19 cellular contexts compared by ENCODE assay signal in the genomic region with DNA sequence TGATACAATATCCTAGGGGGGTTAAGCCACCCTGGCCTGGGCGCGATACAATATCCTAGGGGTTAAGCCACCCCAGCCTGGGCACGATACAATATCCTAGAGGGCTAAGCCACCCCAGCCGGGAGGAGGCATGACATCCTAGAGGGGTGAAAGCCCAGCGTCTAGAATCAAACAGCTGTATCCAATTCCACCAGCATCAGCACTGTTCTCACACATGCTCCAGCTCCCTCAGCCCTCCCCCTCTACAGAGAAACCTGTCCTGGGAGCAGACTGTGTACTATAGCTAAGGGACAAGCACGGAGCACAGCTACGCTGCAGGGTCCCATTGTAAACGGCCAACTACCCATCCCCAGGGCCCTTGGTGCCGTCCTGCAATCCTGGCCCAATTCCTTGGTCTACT. TPM values are rescaled to one million over a fixed set of nuclear protein-coding genes. Genes with fewer than 3 reads are reported as not detected.
DNase-seq lines count a peak whose midpoint lies in the region; ATAC-seq and TF ChIP-seq lines count a peak whose summit lies in the region.
"Had no signal": no experiment of that assay in that cellular context is flagged by ENCODE, and none has a peak within 500 bp of the region (broad histone marks: within the 10 kb centered on the region; RNA-seq: fewer than 3 reads in every experiment).

No MANE protein-coding gene starts in this region.

- peaks cover 31% of the 10 kb centered on the region for H3K36me3 Mint-ChIP-seq in activated T-helper 1 cell treated with anti-CD3 and anti-CD28 coated beads, Interleukin-12 subunit alpha, Interleukin-12 subunit beta, Interleukin-2, Interleukin-4 antibody, amounts not matched to agents 30 ng/mL and 10 ng/mL and 1 ng/mL, durations not matched to agents 14 hours and 24 hours and 36 hours (ENCODE audit: low read depth)

- DNase-seq in NCI-H510A treated with DMSO at 0.1 percent for 48 hours (lab: John Stamatoyannopoulos, UW) (peak; percentile 49), NCI-H510A (lab: John Stamatoyannopoulos, UW) (no peak), left kidney (ENCODE audit: low read depth, low spot score) (peak; percentile 58), gastrocnemius medialis (peak in 1 of 2 donors; percentile 47), GM13977 (ENCODE audit: low spot score) (no peak), NK-92 (lab: John Stamatoyannopoulos, UW; ENCODE audit: unreplicated experiment) (no peak)
- DNase-seq in activated T-helper 1 cell treated with anti-CD3 and anti-CD28 coated beads, Interleukin-12 subunit alpha, Interleukin-12 subunit beta, Interleukin-2, Interleukin-4 antibody, amounts not matched to agents 30 ng/mL and 10 ng/mL and 1 ng/mL, durations not matched to agents 14 hours and 24 hours and 36 hours (ENCODE audit: low spot score), result no peak
- DNase-seq: DMS79, NCI-H1092 treated with DMSO at 0.1 percent for 48 hours, NCI-H1436 treated with DMSO at 0.1 percent for 48 hours, NCI-H1930, NCI-H2171, NCI-H345, NCI-H526, SHP77 treated with DMSO at 0.1 percent for 48 hours had no signal

- H3K4me3 ChIP-seq in Loucy (ENCODE audit: low read length, poor library complexity, severe bottlenecking), result no peak overlapping the region
- H3K4me3 ChIP-seq in gastrocnemius medialis, result no peak overlapping the region
- H3K4me3 ChIP-seq: K562 had no signal

- H3K4me1 Mint-ChIP-seq in activated T-helper 1 cell treated with anti-CD3 and anti-CD28 coated beads, Interleukin-12 subunit alpha, Interleukin-12 subunit beta, Interleukin-2, Interleukin-4 antibody, amounts not matched to agents 30 ng/mL and 10 ng/mL and 1 ng/mL, durations not matched to agents 14 hours and 24 hours and 36 hours (ENCODE audit: low read depth), result peaks cover 22% of the 10 kb centered on the region

- no peak for TF ChIP-seq CTCF in Loucy (conservative IDR thresholded peaks at IDR 0.05; ENCODE audit: low read length)
- TF ChIP-seq CTCF in gastrocnemius medialis (IDR thresholded peaks at IDR 0.05 in 4 of 5, conservative IDR thresholded peaks at IDR 0.05 in 1 of 5), result no peak
- no peak for TF ChIP-seq CTCF in GM13977 (IDR thresholded peaks at IDR 0.05; ENCODE audit: extremely low read depth, insufficient read depth, missing control alignments)

- no peak overlapping the region for H3K9ac ChIP-seq in Loucy (ENCODE audit: low read depth, low read length, poor library complexity, severe bottlenecking)

- H3K79me2 ChIP-seq in Loucy (ENCODE audit: insufficient read depth, low read length), result peaks cover 52% of the 10 kb centered on the region

- intact Hi-C loops in gastrocnemius medialis (cut with DNase I; ENCODE audit: low total_unique reads), result no loop called here
- intact Hi-C loops in activated T-helper 1 cell treated with anti-CD3 and anti-CD28 coated beads, Interleukin-12 subunit alpha, Interleukin-12 subunit beta, Interleukin-2, Interleukin-4 antibody, amounts not matched to agents 30 ng/mL and 10 ng/mL and 1 ng/mL, durations not matched to agents 14 hours and 24 hours and 36 hours (cut with micrococcal nuclease), result no loop called here

- H2AFZ ChIP-seq in Loucy (ENCODE audit: low read length), result no peak overlapping the region

- peak; percentile 78 to 90 for ATAC-seq in gastrocnemius medialis
- ATAC-seq: HepG2, K562 had no signal

- H3K9me3 ChIP-seq in Loucy (ENCODE audit: insufficient read depth, low read depth, low read length) (no peaks in the 10 kb centered on the region), gastrocnemius medialis (no peaks in the 10 kb centered on the region)

- peak overlapping the region; percentile 22 for H3K4me2 ChIP-seq in Loucy (ENCODE audit: low read depth, low read length, poor library complexity, severe bottlenecking)

- no peaks in the 10 kb centered on the region for H3K9me3 Mint-ChIP-seq in activated T-helper 1 cell treated with anti-CD3 and anti-CD28 coated beads, Interleukin-12 subunit alpha, Interleukin-12 subunit beta, Interleukin-2, Interleukin-4 antibody, amounts not matched to agents 30 ng/mL and 10 ng/mL and 1 ng/mL, durations not matched to agents 14 hours and 24 hours and 36 hours
- H3K9me3 Mint-ChIP-seq: CD14-positive monocyte had no signal

- H3K4me1 ChIP-seq in Loucy (ENCODE audit: insufficient read depth, low read length, poor library complexity, severe bottlenecking) (peaks cover 17% of the 10 kb centered on the region), gastrocnemius medialis (peaks cover 4 to 6% of the 10 kb centered on the region in 2 donors)

- no peaks in the 10 kb centered on the region for H3K27me3 Mint-ChIP-seq in activated T-helper 1 cell treated with anti-CD3 and anti-CD28 coated beads, Interleukin-12 subunit alpha, Interleukin-12 subunit beta, Interleukin-2, Interleukin-4 antibody, amounts not matched to agents 30 ng/mL and 10 ng/mL and 1 ng/mL, durations not matched to agents 14 hours and 24 hours and 36 hours (ENCODE audit: insufficient read depth)

- no peak overlapping the region for H3K4me3 Mint-ChIP-seq in activated T-helper 1 cell treated with anti-CD3 and anti-CD28 coated beads, Interleukin-12 subunit alpha, Interleukin-12 subunit beta, Interleukin-2, Interleukin-4 antibody, amounts not matched to agents 30 ng/mL and 10 ng/mL and 1 ng/mL, durations not matched to agents 14 hours and 24 hours and 36 hours
- H3K4me3 Mint-ChIP-seq: CD14-positive monocyte had no signal

- H4K20me1 ChIP-seq in Loucy (ENCODE audit: insufficient read depth, low read length, poor library complexity, severe bottlenecking), result peaks cover 16% of the 10 kb centered on the region

- H3K27me3 ChIP-seq in Loucy (ENCODE audit: insufficient read depth, low read length, poor library complexity, severe bottlenecking) (no peaks in the 10 kb centered on the region), gastrocnemius medialis (no peaks in the 10 kb centered on the region)

- peak overlapping the region in 1 of 4 donors; percentile 56 for H3K27ac ChIP-seq in gastrocnemius medialis

- H3K36me3 ChIP-seq in Loucy (ENCODE audit: insufficient read depth, low read length) (peaks cover 46% of the 10 kb centered on the region), gastrocnemius medialis (no peaks in the 10 kb centered on the region)

- H3K9me2 ChIP-seq in Loucy (replicated peaks; ENCODE audit: low read depth, low read length), result no peaks in the 10 kb centered on the region

- no peak overlapping the region for H3K27ac Mint-ChIP-seq in activated T-helper 1 cell treated with anti-CD3 and anti-CD28 coated beads, Interleukin-12 subunit alpha, Interleukin-12 subunit beta, Interleukin-2, Interleukin-4 antibody, amounts not matched to agents 30 ng/mL and 10 ng/mL and 1 ng/mL, durations not matched to agents 14 hours and 24 hours and 36 hours

- in situ Hi-C loops in gastrocnemius medialis (cut with MboI; ENCODE audit: low sequenced_read_pairs in 4 of 4) (no loop called here), GM13977 (cut with MboI; ENCODE audit: low pct_unique_long_range_greater_than_20kb, low sequenced_read_pairs, unreplicated experiment) (no loop called here)

- H3F3A ChIP-seq in Loucy (ENCODE audit: low read depth), result no peaks in the 10 kb centered on the region; the same call in 1 of the 2 replicates

- no peak for TF ChIP-seq POLR2A in gastrocnemius medialis (IDR thresholded peaks at IDR 0.05)

RNA-seq across cellular contexts. Expression of a gene that starts 6.2 kb away (rescaled TPM):
- 1 to 10 TPM in 2 of 4 donors, under 1 TPM in 1, not detected in 1; 0.33 to 1.6 (median 1.6) TPM for total RNA-seq in gastrocnemius medialis
- 87.2 and 91.1 TPM in 2 replicates for total RNA-seq in activated T-helper 1 cell treated with anti-CD3 and anti-CD28 coated beads, Interleukin-12 subunit alpha, Interleukin-12 subunit beta, Interleukin-2, Interleukin-4 antibody, amounts not matched to agents 30 ng/mL and 10 ng/mL and 1 ng/mL, durations not matched to agents 14 hours and 24 hours and 36 hours

Comparison
In these comparisons a context has a peak if more than half of its experiments do, and no peak if none do; other contexts are left out.
1. DNase-seq: peak in NCI-H510A treated with DMSO at 0.1 percent for 48 hours (single experiment) and left kidney (single experiment); none in NCI-H510A (single experiment), activated T-helper 1 cell treated with anti-CD3 and anti-CD28 coated beads, Interleukin-12 subunit alpha, Interleukin-12 subunit beta, Interleukin-2, Interleukin-4 antibody, amounts not matched to agents 30 ng/mL and 10 ng/mL and 1 ng/mL, durations not matched to agents 14 hours and 24 hours and 36 hours (single experiment), GM13977 (single experiment) and NK-92 (single experiment).
2. RNA of a gene that starts 6.2 kb away (total RNA-seq): 87.2 to 91.1 TPM in activated T-helper 1 cell treated with anti-CD3 and anti-CD28 coated beads, Interleukin-12 subunit alpha, Interleukin-12 subunit beta, Interleukin-2, Interleukin-4 antibody, amounts not matched to agents 30 ng/mL and 10 ng/mL and 1 ng/mL, durations not matched to agents 14 hours and 24 hours and 36 hours; 0.33 to 1.6 TPM in gastrocnemius medialis; every median in the first group is over 10 times any median in the second.